Comparison of ENCODE assay signal across 17 cellular contexts in the genomic region with DNA sequence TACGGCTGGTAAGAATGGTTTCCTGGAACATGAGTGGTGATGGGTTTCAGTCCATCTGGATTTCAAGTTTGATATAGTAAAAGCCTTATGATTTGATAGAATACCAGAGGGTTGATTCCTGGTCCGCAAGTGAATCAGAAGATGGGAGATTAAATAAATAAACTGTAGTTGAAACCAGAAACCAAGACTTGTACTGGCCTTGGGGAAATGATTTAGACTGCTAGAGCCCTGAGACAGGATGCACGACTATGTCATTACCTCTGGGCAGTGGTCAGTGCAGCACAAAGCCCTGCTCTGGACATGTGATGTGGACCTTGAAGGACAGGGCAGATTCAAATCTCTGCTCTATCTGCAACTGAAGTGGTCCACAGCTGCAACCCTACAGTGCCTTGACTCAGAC. TPM values are rescaled to one million over a fixed set of nuclear protein-coding genes. Genes with fewer than 3 reads are reported as not detected.
DNase-seq lines count a peak whose midpoint lies in the region; ATAC-seq, FAIRE-seq and TF ChIP-seq lines count a peak whose summit lies in the region.
"Had no signal": no experiment of that assay in that cellular context is flagged by ENCODE, and none has a peak within 500 bp of the region (broad histone marks: within the 10 kb centered on the region; RNA-seq: fewer than 3 reads in every experiment).

No MANE protein-coding gene starts in this region.

- H2BK120ac ChIP-seq in IMR-90 (ENCODE audit: low read depth, low read length), result peak overlapping the region; percentile 72; the same call in 1 of the 2 replicates

- H2AFZ ChIP-seq in IMR-90 (replicated peaks; ENCODE audit: low read length, poor library complexity), result peak overlapping the region; percentile 12
- H2AFZ ChIP-seq: PC-9 had no signal

- H2AK9ac ChIP-seq in IMR-90 (replicated peaks; ENCODE audit: low read depth, low read length, poor library complexity), result peak overlapping the region; percentile 19

- FAIRE-seq in H54 (lab: Jason Lieb, UNC), result no peak
- FAIRE-seq: K562 had no signal

- peak overlapping the region; percentile 52 for H3K4ac ChIP-seq in IMR-90 (ENCODE audit: low read depth, low read length)

- no peak overlapping the region for H3K4me3 ChIP-seq in AG04450 (ENCODE audit: low read depth, low read length)
- H3K4me3 ChIP-seq in IMR-90 (ENCODE audit: insufficient read depth, low read depth, low read length), result no peak overlapping the region
- H3K4me3 ChIP-seq: BLaER1, K562, PC-9 had no signal

- peak overlapping the region; percentile 42; the same call in 1 of the 3 replicates for H2BK15ac ChIP-seq in IMR-90 (ENCODE audit: low read depth, low read length)

- CTCF ChIA-PET in AG04450 (lab: Charles Lee), result interaction anchor here (0.8 to 2.0 kb wide), 3 partner anchors 10 to 99 kb away, joined by 3 to 6 read pairs (median 4); no protein-coding TSS in a partner anchor
- CTCF ChIA-PET in IMR-90 (lab: Yijun Ruan, JAX), result no interaction called here

- 0 out of 2 replicates have a peak overlapping the region, but pooled peaks have one; percentile 20 for H3K23ac ChIP-seq in IMR-90 (ENCODE audit: low read depth, low read length)

- H2BK20ac ChIP-seq in IMR-90 (ENCODE audit: low read depth, low read length), result peak overlapping the region; percentile 81; the same call in 1 of the 2 replicates

- peak overlapping the region; percentile 5; the same call in 1 of the 2 replicates for H4K91ac ChIP-seq in IMR-90 (ENCODE audit: insufficient read depth, low read depth, low read length)

- H3K79me1 ChIP-seq in IMR-90 (ENCODE audit: low read depth in 1 of 2, low read length in 2 of 2), result no peaks in the 10 kb centered on the region

- no peaks in the 10 kb centered on the region for H3K9me3 ChIP-seq in AG04450 (ENCODE audit: control insufficient read depth, insufficient read depth, low read length)
- H3K9me3 ChIP-seq in IMR-90 (ENCODE audit: control insufficient read depth, insufficient read depth, low read length), result no peaks in the 10 kb centered on the region
- H3K9me3 ChIP-seq: BLaER1, Caco-2 had no signal

- DNase-seq in AG04450 (ENCODE audit: low read depth, low spot score) (no peak), IMR-90 (peak; percentile 78), iris pigment epithelial cell (ENCODE audit: low read depth) (peak; percentile 59), H54 (ENCODE audit: insufficient read length, low spot score) (no peak), COR-L47 (lab: John Stamatoyannopoulos, UW) (no peak)
- DNase-seq: Caco-2; CD4-positive, alpha-beta T cell; DMS 273 treated with DMSO at 0.1 percent for 48 hours; EL; H9; HFFc6; PC-9; RPMI8226 had no signal

- H3K36me3 ChIP-seq in IMR-90 (ENCODE audit: control insufficient read depth, insufficient read depth, low read length), result no peaks in the 10 kb centered on the region
- H3K36me3 ChIP-seq: BLaER1 had no signal

- intact Hi-C loops in IMR-90 (cut with micrococcal nuclease), result no loop called here

- H2AK5ac ChIP-seq in IMR-90 (ENCODE audit: low read depth, low read length), result peak overlapping the region; percentile 76; the same call in 1 of the 2 replicates

- WGBS in IMR-90 (ENCODE audit: extremely low coverage in 2 of 2, insufficient read length in 1 of 2), 2 experiments, result 0% methylated on average over 2 of the region's 3 CpGs; no CpG with 5 or more reads in 1 of the 2 experiments

- H3K9ac ChIP-seq in IMR-90 (ENCODE audit: low read depth, low read length), result no peak overlapping the region
- H3K9ac ChIP-seq: BLaER1 had no signal

- TF ChIP-seq CTCF in AG04450 (IDR thresholded peaks at IDR 0.05; ENCODE audit: low read depth, low read length) (no peak), IMR-90 (conservative IDR thresholded peaks at IDR 0.05; ENCODE audit: low read depth, low read length) (no peak)

- BruUV-seq in IMR-90 (replicated peaks; lab: Mats Ljungman, UMichigan), result no TSS peak

- no peak for TF ChIP-seq RAD21 in IMR-90 (IDR thresholded peaks at IDR 0.05; ENCODE audit: low read length)

- H4K20me1 ChIP-seq in IMR-90 (ENCODE audit: insufficient read depth, low read length), result no peaks in the 10 kb centered on the region
- H4K20me1 ChIP-seq: BLaER1 had no signal

- TF ChIP-seq POLR2A in IMR-90 (IDR thresholded peaks at IDR 0.05; ENCODE audit: low read depth, low read length) (no peak), H54 (IDR thresholded peaks at IDR 0.05; ENCODE audit: low read depth, low read length) (no peak)

- H3K4me1 ChIP-seq in IMR-90 (ENCODE audit: control insufficient read depth, insufficient read depth, low read length), result peaks cover 26% of the 10 kb centered on the region

- H3K27ac ChIP-seq in AG04450 (ENCODE audit: low read depth, low read length), result peak overlapping the region; percentile 2
- H3K27ac ChIP-seq in IMR-90 (ENCODE audit: insufficient read depth, low read length), result peak overlapping the region; percentile 5; the same call in 1 of the 2 replicates
- peak overlapping the region; percentile 67 for H3K27ac ChIP-seq in angular gyrus (ENCODE audit: low read depth, low read length)
- H3K27ac ChIP-seq: BLaER1, PC-9 had no signal

- H4K5ac ChIP-seq in IMR-90 (ENCODE audit: low read depth, low read length), result no peak overlapping the region

- POLR2A ChIA-PET in AG04450 (lab: Yijun Ruan, JAX), result no interaction called here
- POLR2A ChIA-PET in IMR-90 (lab: Charles Lee; ENCODE audit: unreplicated experiment), result no interaction called here

- ATAC-seq in IMR-90 (ENCODE audit: low read depth), result peak; percentile 69
- ATAC-seq in HG03097 (IDR thresholded peaks at IDR 0.05; ENCODE audit: low FRiP score, unreplicated experiment), result no peak
- ATAC-seq: K562 had no signal

- peaks cover 15% of the 10 kb centered on the region for H3K9me1 ChIP-seq in IMR-90 (ENCODE audit: insufficient read depth, low read length)

- H4K8ac ChIP-seq in IMR-90 (ENCODE audit: low read depth in 2 of 2, low read length in 2 of 2), result peak overlapping the region in 1 of 2 experiments; percentile 65; a peak in 1 of 4 replicates

- dilution Hi-C loops in IMR-90 (cut with HindIII; ENCODE audit: low sequenced_read_pairs, unreplicated experiment), result no loop called here

- H2BK5ac ChIP-seq in IMR-90 (ENCODE audit: low read depth, low read length, poor library complexity, severe bottlenecking), result no peak overlapping the region

- no peak overlapping the region for H3K56ac ChIP-seq in IMR-90 (ENCODE audit: extremely low read depth, insufficient read depth, low read length)

- H3K27me3 ChIP-seq in AG04450 (ENCODE audit: control insufficient read depth, insufficient read depth, low read length) (peaks cover 15% of the 10 kb centered on the region), IMR-90 (ENCODE audit: control insufficient read depth, insufficient read depth, low read length) (peaks cover 5% of the 10 kb centered on the region)
- H3K27me3 ChIP-seq: BLaER1 had no signal

- H3K14ac ChIP-seq in IMR-90 (replicated peaks; ENCODE audit: low read depth, low read length), result no peak overlapping the region

- in situ Hi-C loops in IMR-90 (cut with MboI; ENCODE audit: low sequenced_read_pairs), result no loop called here

- peak overlapping the region; percentile 5; the same call in 1 of the 2 replicates for H3K18ac ChIP-seq in IMR-90 (ENCODE audit: low read depth, low read length)

- peak overlapping the region; percentile 44 for H3K4me2 ChIP-seq in IMR-90 (ENCODE audit: low read depth, low read length)
- H3K4me2 ChIP-seq: BLaER1, PC-9 had no signal

TF ChIP-seq in IMR-90, 13 proteins besides CTCF, POLR2A, EP300 and RAD21:
- TF ChIP-seq BHLHE40 (IDR thresholded peaks at IDR 0.05; ENCODE audit: low read depth, low read length), result no peak
- TF ChIP-seq, protein P1, sequence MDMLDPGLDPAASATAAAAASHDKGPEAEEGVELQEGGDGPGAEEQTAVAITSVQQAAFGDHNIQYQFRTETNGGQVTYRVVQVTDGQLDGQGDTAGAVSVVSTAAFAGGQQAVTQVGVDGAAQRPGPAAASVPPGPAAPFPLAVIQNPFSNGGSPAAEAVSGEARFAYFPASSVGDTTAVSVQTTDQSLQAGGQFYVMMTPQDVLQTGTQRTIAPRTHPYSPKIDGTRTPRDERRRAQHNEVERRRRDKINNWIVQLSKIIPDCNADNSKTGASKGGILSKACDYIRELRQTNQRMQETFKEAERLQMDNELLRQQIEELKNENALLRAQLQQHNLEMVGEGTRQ (IDR thresholded peaks at IDR 0.05; ENCODE audit: low read depth, low read length), result peak; percentile 39; the same call in 1 of the 2 replicates

RNA-seq across cellular contexts. Expression of a gene that starts 15.6 kb away (rescaled TPM):
- polyA plus RNA-seq in AG04450 (2011; rRNA removed) (5.4 and 6.6 TPM in 2 replicates), IMR-90 (2012; rRNA removed) (2.4 and 2.7 TPM in 2 replicates)
- 1.3 and 2.0 TPM in 2 replicates for polyA minus RNA-seq in AG04450 (2011; rRNA and poly(A)+ RNA removed)
- total RNA-seq in IMR-90 (2012; rRNA removed), result 0.18 and 0.28 TPM in 2 replicates
- 0.64 and 2.9 TPM in 2 replicates for polyA plus RNA-seq in IMR-90 (2012; cell fraction: cytosol; rRNA removed)
- polyA plus RNA-seq in IMR-90 (2012; cell fraction: nucleus; rRNA removed; ENCODE audit: low replicate concordance), result 1.0 and 1.8 TPM in 2 replicates
- total RNA-seq: CD4-positive, alpha-beta T cell; H9; PC-9 had no signal

Comparison
In these comparisons a context has a peak if more than half of its experiments do, and no peak if none do; other contexts are left out.
1. DNase-seq: peak in IMR-90 (single experiment) and iris pigment epithelial cell (single experiment); none in AG04450 (single experiment), H54 (single experiment) and COR-L47 (single experiment).
2. H3K27ac ChIP-seq: peak in every context shown above with its lines; median percentile 67 in angular gyrus; 5 in IMR-90; 2 in AG04450.